In the genomic region with DNA sequence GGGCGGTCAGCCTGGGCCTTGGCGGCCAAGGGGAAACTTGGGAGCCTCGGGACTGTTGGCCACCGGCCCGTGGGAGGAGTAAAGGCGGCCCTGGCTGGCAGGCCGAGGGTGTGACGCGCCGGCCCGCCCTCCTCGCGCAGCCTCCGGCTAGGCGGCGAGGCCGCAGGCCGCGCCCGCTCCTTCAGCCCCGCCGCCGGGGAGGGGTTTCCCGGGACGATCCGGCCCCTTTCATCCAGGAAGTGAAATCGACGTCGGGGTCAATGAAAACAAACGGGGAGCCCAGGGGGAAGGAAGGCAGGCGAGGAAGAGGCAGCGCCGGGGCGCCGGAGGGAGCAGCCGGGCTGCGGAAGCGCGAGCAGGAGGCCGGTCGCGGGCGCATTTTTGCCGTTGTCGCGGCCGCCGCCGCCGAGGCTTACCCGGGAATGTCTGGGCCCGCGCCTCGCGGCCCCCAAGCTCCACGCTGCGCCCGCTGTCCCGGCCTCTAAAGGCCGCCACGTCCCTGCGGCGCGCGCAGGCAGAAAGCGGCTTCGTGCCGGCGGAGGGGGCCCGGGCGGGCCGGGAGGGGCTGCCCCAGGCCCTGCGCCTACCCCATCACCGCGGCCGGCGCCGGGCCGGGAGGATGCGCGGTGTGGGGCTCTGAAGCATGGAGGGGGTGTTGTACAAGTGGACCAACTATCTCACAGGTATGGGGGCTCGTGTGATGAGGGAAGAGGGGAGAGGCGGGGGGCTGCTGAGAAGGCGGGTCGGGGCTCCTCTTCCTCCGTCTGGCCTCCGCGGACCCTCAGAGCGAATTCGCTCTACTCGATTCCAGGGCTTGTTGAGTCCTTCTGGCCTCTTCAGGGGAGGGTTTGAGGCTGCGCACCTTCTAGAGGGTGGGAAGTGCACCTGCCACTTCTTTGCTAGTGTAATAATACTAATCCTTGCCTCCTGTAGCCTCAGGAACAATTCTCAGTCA, we compare ENCODE assay signal across 1 cellular context.
TF ChIP-seq lines count a peak whose summit lies in the region.

PLEKHA3 (plus strand) TSS at position 231 of the 955 bp plus-strand sequence; CDS start at position 644, 413 bp downstream.

TF ChIP-seq in A549, 52 proteins besides CTCF, POLR2A, EP300 and RAD21 (continued from another document):
- no peak for TF ChIP-seq MYC (IDR thresholded peaks at IDR 0.05; ENCODE audit: borderline replicate concordance, low read length)
- no peak for TF ChIP-seq FOSB (CRISPR knock-in tag; IDR thresholded peaks at IDR 0.05)
- TF ChIP-seq EHMT2 (IDR thresholded peaks at IDR 0.05; ENCODE audit: low read depth): no peak
- TF ChIP-seq ZNF302 (CRISPR knock-in tag; IDR thresholded peaks at IDR 0.05): no peak
